8 cellular contexts compared by ENCODE assay signal in the genomic region with DNA sequence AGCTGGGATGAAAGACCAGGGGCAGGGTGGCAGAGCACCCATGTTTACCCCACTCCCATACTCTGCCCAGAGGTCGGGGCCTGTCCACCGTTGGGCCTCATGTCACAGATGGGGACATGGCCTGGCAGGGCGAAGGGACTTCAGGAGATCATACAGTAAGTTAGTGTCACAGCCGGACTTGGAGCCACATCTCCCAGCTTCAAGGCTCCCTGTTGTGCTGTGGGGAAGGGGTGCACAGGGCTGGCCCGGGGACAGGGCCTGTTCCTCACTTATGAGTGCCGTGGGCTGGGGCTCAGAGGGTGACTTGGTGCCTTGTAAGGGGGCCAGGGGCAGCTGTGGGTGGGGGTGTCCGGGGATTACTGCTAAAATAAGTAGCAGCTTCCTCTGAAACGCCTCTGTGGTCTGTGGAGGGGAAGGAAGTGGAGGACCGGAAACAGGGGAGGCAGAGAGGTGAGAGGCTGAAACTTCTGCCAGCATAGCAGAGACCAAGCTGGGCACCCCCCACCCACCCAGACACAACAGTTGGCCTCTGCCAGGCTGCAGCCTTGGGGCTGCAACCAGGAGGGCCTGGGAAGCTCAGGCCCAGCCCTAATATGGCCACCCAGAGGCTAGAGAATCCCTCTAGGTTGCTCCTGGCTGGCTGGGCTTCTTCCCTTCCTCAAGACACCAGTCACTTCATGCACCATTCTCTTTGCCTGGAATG. TPM values are rescaled to one million over a fixed set of nuclear protein-coding genes. Genes with fewer than 3 reads are reported as not detected.
DNase-seq lines count a peak whose midpoint lies in the region; ATAC-seq and TF ChIP-seq lines count a peak whose summit lies in the region.

No MANE protein-coding gene starts in this region.

- no peaks in the 10 kb centered on the region for H3K27me3 Mint-ChIP-seq in naive B cell

- peaks cover 0 to 2% (median 0%) of the 10 kb centered on the region in 7 donors for H3K9me3 Mint-ChIP-seq in naive B cell

- no peaks in the 10 kb centered on the region for H3K36me3 Mint-ChIP-seq in naive B cell

- peak overlapping the region; percentile 93 to 100 (median 98) for H3K27ac Mint-ChIP-seq in naive B cell

- whole genome bisulfite sequencing in ovary, 3 donors: 71 to 84% (median 82%) methylated on average over 9 of the region's 9 CpGs

- H3K4me3 ChIP-seq in ovary: no peak overlapping the region

- peak; percentile 78 for DNase-seq in NAMALWA (ENCODE audit: low spot score)
- peak; percentile 28 for DNase-seq in activated T-helper 9 cell treated with anti-CD3 and anti-CD28 coated beads, Interleukin-2, amount 50 U/mL, for 16 hours (ENCODE audit: low read depth)
- DNase-seq in naive B cell: peak; percentile 78
- no peak for DNase-seq in SHP77 treated with DMSO at 0.1 percent for 48 hours (lab: John Stamatoyannopoulos, UW)
- no peak for DNase-seq in NCI-H510A treated with DMSO at 0.1 percent for 48 hours (lab: John Stamatoyannopoulos, UW)
- DNase-seq in ovary: no peak

- H3K27me3 ChIP-seq in ovary: no peaks in the 10 kb centered on the region

- H3K4me1 Mint-ChIP-seq in naive B cell: peaks cover 65 to 91% (median 89%) of the 10 kb centered on the region in 3 donors

- no peaks in the 10 kb centered on the region for H3K36me3 ChIP-seq in ovary

- intact Hi-C loops in ovary (cut with DNase I): no loop called here

- no peak for TF ChIP-seq EP300 in ovary (IDR thresholded peaks at IDR 0.05)

- H3K27ac ChIP-seq in ovary: no peak overlapping the region

- no peak for TF ChIP-seq POLR2A in ovary (IDR thresholded peaks at IDR 0.05)

- TF ChIP-seq CTCF in ovary (IDR thresholded peaks at IDR 0.05): no peak

- H3K4me3 Mint-ChIP-seq in naive B cell: peak overlapping the region; percentile 68 to 90 (median 82)

- ATAC-seq in GM18907 (IDR thresholded peaks at IDR 0.05; ENCODE audit: unreplicated experiment): peak; percentile 45
- ATAC-seq in naive B cell (ENCODE audit: low read depth in 2 of 2): peak; percentile 53 to 54
- no peak for ATAC-seq in GM21528 (IDR thresholded peaks at IDR 0.05; ENCODE audit: low FRiP score, unreplicated experiment)

- no peaks in the 10 kb centered on the region for H3K9me3 ChIP-seq in ovary

- no peaks in the 10 kb centered on the region for H3K4me1 ChIP-seq in ovary (ENCODE audit: insufficient read depth)

RNA-seq across cellular contexts. Expression of gene NEK6, which starts 41.1 kb away (rescaled TPM):
- polyA plus RNA-seq in naive B cell (ENCODE audit: low read depth in 6 of 6) (10 to 100 TPM in 2 of 6 donors, 1 to 10 TPM in 4; 4.5 to 15.2 (median 8.0) TPM), ovary (10 to 100 TPM in 1 of 2 donors, 1 to 10 TPM in 1; 7.6 to 23.0 TPM)
- total RNA-seq in ovary: 10 to 100 TPM in 5 of 7 donors, 1 to 10 TPM in 2; 7.2 to 45.1 (median 22.8) TPM

Comparison
In these comparisons a context has a peak if more than half of its experiments do, and no peak if none do; other contexts are left out.
1. DNase-seq: peak in NAMALWA (single experiment), activated T-helper 9 cell treated with anti-CD3 and anti-CD28 coated beads, Interleukin-2, amount 50 U/mL, for 16 hours (single experiment) and naive B cell (single experiment); none in SHP77 treated with DMSO at 0.1 percent for 48 hours (single experiment), NCI-H510A treated with DMSO at 0.1 percent for 48 hours (single experiment) and ovary (0 of 5).